Comparison of ENCODE assay signal across 9 cellular contexts in genomic region chr3:39103324-39103693, GRCh38. TPM values are rescaled to one million over a fixed set of nuclear protein-coding genes. Genes with fewer than 3 reads are reported as not detected.
A peak's percentile ranks its signal among the peaks of the same experiment; 100 is the strongest.
DNase-seq lines count a peak whose midpoint lies in the region; FAIRE-seq and TF ChIP-seq lines count a peak whose summit lies in the region.
"Had no signal": no experiment of that assay in that cellular context is flagged by ENCODE, and none has a peak within 500 bp of the region (broad histone marks: within the 10 kb centered on the region; RNA-seq: fewer than 3 reads in every experiment).

No MANE protein-coding gene starts in this region.

- H3K27ac ChIP-seq in brain microvascular endothelial cell (no peak overlapping the region), substantia nigra (ENCODE audit: low read depth, low read length, poor library complexity, severe bottlenecking) (peak overlapping the region; percentile 21), kidney (ENCODE audit: low read depth in 2 of 2, low read length in 2 of 2) (no peak overlapping the region)

- peaks cover 43% of the 10 kb centered on the region for H3K4me1 Mint-ChIP-seq in activated naive CD4-positive, alpha-beta T cell treated with anti-CD3 and anti-CD28 coated beads for 36 hours (ENCODE audit: low read depth)
- H3K4me1 Mint-ChIP-seq in type B pancreatic cell (ENCODE audit: unreplicated experiment) = peaks cover 23% of the 10 kb centered on the region

- no peak overlapping the region for H3K9ac ChIP-seq in kidney (ENCODE audit: low read length in 2 of 2)

- H3K9me3 ChIP-seq in kidney (ENCODE audit: control insufficient read depth in 1 of 2, low read length in 2 of 2) = no peaks in the 10 kb centered on the region

- no peak overlapping the region for H3K4me3 Mint-ChIP-seq in activated naive CD4-positive, alpha-beta T cell treated with anti-CD3 and anti-CD28 coated beads for 36 hours
- H3K4me3 Mint-ChIP-seq in type B pancreatic cell = no peak overlapping the region

- no peaks in the 10 kb centered on the region for H3K27me3 ChIP-seq in brain microvascular endothelial cell (replicated peaks)

- intact Hi-C loops in activated naive CD4-positive, alpha-beta T cell treated with anti-CD3 and anti-CD28 coated beads for 36 hours (cut with micrococcal nuclease) = no loop called here
- intact Hi-C loops in kidney (cut with DNase I) = no loop called here

- H3K4me1 ChIP-seq in kidney (ENCODE audit: control insufficient read depth in 1 of 2, insufficient read depth in 1 of 2, low read depth in 1 of 2, low read length in 2 of 2) = peaks cover 13 to 29% of the 10 kb centered on the region in 2 donors

- no peak for FAIRE-seq in kidney (lab: Jason Lieb, UNC)

- peak overlapping the region; percentile 25 for H3K27ac Mint-ChIP-seq in activated naive CD4-positive, alpha-beta T cell treated with anti-CD3 and anti-CD28 coated beads for 36 hours
- no peak overlapping the region for H3K27ac Mint-ChIP-seq in type B pancreatic cell

- DNase-seq in activated naive CD4-positive, alpha-beta T cell treated with anti-CD3 and anti-CD28 coated beads for 36 hours = no peak
- no peak for DNase-seq in activated naive CD4-positive, alpha-beta T cell (lab: John Stamatoyannopoulos, UW)
- DNase-seq in brain microvascular endothelial cell = no peak
- no peak for DNase-seq in substantia nigra (lab: John Stamatoyannopoulos, UW)
- DNase-seq in type B pancreatic cell (ENCODE audit: extremely low spot score, unreplicated experiment) = no peak
- DNase-seq in kidney = no peak
- DNase-seq: AML-193, amniotic stem cell, NCI-H82 had no signal

- no peaks in the 10 kb centered on the region for H3K9me3 Mint-ChIP-seq in activated naive CD4-positive, alpha-beta T cell treated with anti-CD3 and anti-CD28 coated beads for 36 hours
- no peaks in the 10 kb centered on the region for H3K9me3 Mint-ChIP-seq in type B pancreatic cell

- TF ChIP-seq CTCF in brain microvascular endothelial cell (IDR thresholded peaks at IDR 0.05; ENCODE audit: low read depth, low read length, missing control alignments) (peak; percentile 27), type B pancreatic cell (conservative IDR thresholded peaks at IDR 0.05) (no peak), kidney (IDR thresholded peaks at IDR 0.05; ENCODE audit: borderline replicate concordance, extremely low read depth, insufficient read depth) (no peak)

- H3K4me3 ChIP-seq in brain microvascular endothelial cell (ENCODE audit: low read depth, low read length) = no peak overlapping the region
- no peak overlapping the region for H3K4me3 ChIP-seq in kidney (ENCODE audit: low read length in 2 of 2)

- peaks cover 2% of the 10 kb centered on the region for H3K36me3 Mint-ChIP-seq in activated naive CD4-positive, alpha-beta T cell treated with anti-CD3 and anti-CD28 coated beads for 36 hours (ENCODE audit: low read depth)
- H3K36me3 Mint-ChIP-seq in type B pancreatic cell = peaks cover 16% of the 10 kb centered on the region

- H3K36me3 ChIP-seq in brain microvascular endothelial cell (replicated peaks) (peaks cover 28% of the 10 kb centered on the region), kidney (ENCODE audit: control insufficient read depth in 1 of 2, insufficient read depth in 2 of 2, low read length in 2 of 2) (peaks cover 14 to 18% of the 10 kb centered on the region in 2 donors)

- H3K27me3 Mint-ChIP-seq in activated naive CD4-positive, alpha-beta T cell treated with anti-CD3 and anti-CD28 coated beads for 36 hours (ENCODE audit: low read depth) = no peaks in the 10 kb centered on the region
- H3K27me3 Mint-ChIP-seq in type B pancreatic cell = no peaks in the 10 kb centered on the region

- in situ Hi-C loops in brain microvascular endothelial cell (cut with HindIII; ENCODE audit: low pct_ligation_motif_present, low sequenced_read_pairs) = loop anchor here (25.0 kb wide), 1 partner anchor 184 kb away; the partner anchor contains the start of gene CX3CR1

- CTCF ChIA-PET in activated naive CD4-positive, alpha-beta T cell treated with anti-CD3 and anti-CD28 coated beads for 36 hours (lab: Charles Lee) = interaction anchor here (9.6 kb wide), 1 partner anchor 187 kb away, joined by 111 read pairs; no protein-coding TSS in a partner anchor

RNA-seq across cellular contexts. Expression of gene GORASP1, which starts 4.1 kb away (rescaled TPM):
- 10 to 100 TPM; 19.0 to 21.8 TPM for total RNA-seq in activated naive CD4-positive, alpha-beta T cell treated with anti-CD3 and anti-CD28 coated beads for 36 hours
- total RNA-seq in type B pancreatic cell (ENCODE audit: low replicate concordance) = 76.5 and 98.4 TPM in 2 replicates
- total RNA-seq in kidney = 70.9 TPM
- 38.8 TPM for polyA plus RNA-seq in kidney (ENCODE audit: insufficient read depth, low read depth, low replicate concordance)

RNA-seq across cellular contexts. Expression of gene TTC21A, which starts 4.2 kb away (rescaled TPM):
- 1 to 10 TPM; 1.5 to 1.6 TPM for total RNA-seq in activated naive CD4-positive, alpha-beta T cell treated with anti-CD3 and anti-CD28 coated beads for 36 hours
- total RNA-seq in type B pancreatic cell (ENCODE audit: low replicate concordance) (9.8 and 10.3 TPM in 2 replicates), kidney (14.1 TPM)
- 4.8 TPM for polyA plus RNA-seq in kidney (ENCODE audit: insufficient read depth, low read depth, low replicate concordance)

RNA-seq across cellular contexts. Expression of gene CSRNP1, which starts 50.1 kb away (rescaled TPM):
- 10 to 100 TPM; 66.5 to 71.0 TPM for total RNA-seq in activated naive CD4-positive, alpha-beta T cell treated with anti-CD3 and anti-CD28 coated beads for 36 hours
- total RNA-seq in type B pancreatic cell (ENCODE audit: low replicate concordance) (7.5 and 24.5 TPM in 2 replicates), kidney (21.6 TPM)
- polyA plus RNA-seq in kidney (ENCODE audit: insufficient read depth, low read depth, low replicate concordance) = 16.5 TPM

RNA-seq across cellular contexts. Expression of gene WDR48, which starts 51.5 kb away (rescaled TPM):
- 10 to 100 TPM; 32.3 to 32.9 TPM for total RNA-seq in activated naive CD4-positive, alpha-beta T cell treated with anti-CD3 and anti-CD28 coated beads for 36 hours
- total RNA-seq in type B pancreatic cell (ENCODE audit: low replicate concordance) (45.0 and 61.4 TPM in 2 replicates), kidney (48.3 TPM)
- polyA plus RNA-seq in kidney (ENCODE audit: insufficient read depth, low read depth, low replicate concordance) = 21.0 TPM

RNA-seq across cellular contexts. Expression of gene SCN11A, which starts 51.6 kb away (rescaled TPM):
- total RNA-seq in activated naive CD4-positive, alpha-beta T cell treated with anti-CD3 and anti-CD28 coated beads for 36 hours = under 1 TPM; 0.05 TPM
- total RNA-seq in type B pancreatic cell (ENCODE audit: low replicate concordance) = 0.21 and 1.4 TPM in 2 replicates
- 0.25 TPM for total RNA-seq in kidney
- 0.17 TPM for polyA plus RNA-seq in kidney (ENCODE audit: insufficient read depth, low read depth, low replicate concordance)
